ENCODE assay signal across 10 cellular contexts in the genomic region with DNA sequence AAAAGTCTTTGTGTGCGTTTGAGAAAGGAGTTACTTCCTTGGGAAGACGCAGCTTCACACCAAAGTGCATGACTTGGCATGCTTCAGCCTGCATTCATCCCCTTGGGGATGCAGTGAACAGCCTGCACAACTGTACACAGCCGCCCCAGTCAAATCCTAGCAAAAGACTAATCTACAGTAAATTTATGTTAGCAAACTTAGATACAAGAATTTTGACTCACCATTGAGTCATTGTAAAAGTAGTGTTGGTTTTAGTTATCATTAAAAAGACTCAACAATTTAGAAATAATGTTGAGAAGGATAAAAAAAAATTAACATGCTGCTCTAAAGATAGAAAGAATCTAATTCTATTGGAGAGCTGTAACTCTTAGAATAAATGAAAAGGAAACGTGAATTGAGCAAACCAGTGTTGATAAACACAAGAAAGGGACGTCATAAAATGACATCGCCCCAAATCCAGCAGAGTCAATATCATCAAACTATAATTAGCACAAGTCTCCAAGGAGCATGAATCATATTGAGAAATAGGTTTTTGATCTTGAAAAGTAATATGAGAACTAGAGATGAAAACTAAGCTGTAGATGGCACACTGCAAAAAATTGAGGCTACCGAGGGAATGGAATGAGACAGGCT. TPM values are rescaled to one million over a fixed set of nuclear protein-coding genes. Genes with fewer than 3 reads are reported as not detected.
A peak's percentile ranks its signal among the peaks of the same experiment; 100 is the strongest.
DNase-seq lines count a peak whose midpoint lies in the region; ATAC-seq and TF ChIP-seq lines count a peak whose summit lies in the region.
"Had no signal": no experiment of that assay in that cellular context is flagged by ENCODE, and none has a peak within 500 bp of the region (broad histone marks: within the 10 kb centered on the region; RNA-seq: fewer than 3 reads in every experiment).

No MANE protein-coding gene starts in this region.

- H2AFZ ChIP-seq in IMR-90 (replicated peaks; ENCODE audit: low read length, poor library complexity): no peak overlapping the region
- no peak overlapping the region for H2AFZ ChIP-seq in mammary epithelial cell (ENCODE audit: low read depth, low read length)

- H2BK120ac ChIP-seq in IMR-90 (ENCODE audit: low read depth, low read length): peak overlapping the region; percentile 45; the same call in 1 of the 2 replicates

- POLR2A ChIA-PET in IMR-90 (lab: Charles Lee; ENCODE audit: unreplicated experiment): no interaction called here

- H3K23ac ChIP-seq in IMR-90 (ENCODE audit: low read depth, low read length): no peak overlapping the region; the same call in 1 of the 2 replicates

- BruUV-seq in IMR-90 (replicated peaks; lab: Mats Ljungman, UMichigan) (no TSS peak), mammary epithelial cell (replicated peaks; lab: Mats Ljungman, UMichigan) (no TSS peak)

- no peak overlapping the region; a peak in 1 of 4 replicates for H4K8ac ChIP-seq in IMR-90 (ENCODE audit: low read depth in 2 of 2, low read length in 2 of 2)

- peak overlapping the region; percentile 75; the same call in 1 of the 2 replicates for H3K4ac ChIP-seq in IMR-90 (ENCODE audit: low read depth, low read length)

- H3K4me2 ChIP-seq in IMR-90 (ENCODE audit: low read depth, low read length) (peak overlapping the region; percentile 45), mammary epithelial cell (ENCODE audit: insufficient read depth, low read depth, low read length) (no peak overlapping the region)

- 20% methylated on average over 2 of the region's 7 CpGs; no CpG with 5 or more reads in 1 of the 2 experiments for WGBS in IMR-90 (ENCODE audit: extremely low coverage in 2 of 2, insufficient read length in 1 of 2), 2 experiments
- WGBS in mammary epithelial cell (ENCODE audit: low coverage, missing lambda C conversion rate): 73% methylated on average over 6 of the region's 7 CpGs

- CTCF ChIA-PET in IMR-90 (lab: Yijun Ruan, JAX): interaction anchor here (1.0 kb wide), 1 partner anchor 13 kb away, joined by 3 read pairs; no protein-coding TSS in a partner anchor
- CTCF ChIA-PET in mammary epithelial cell (lab: Charles Lee; ENCODE audit: low non-redundant PET): no interaction called here

- H3K9ac ChIP-seq in IMR-90 (ENCODE audit: low read depth, low read length) (no peak overlapping the region), mammary epithelial cell (ENCODE audit: insufficient read depth, low read length) (no peak overlapping the region)

- H2AK9ac ChIP-seq in IMR-90 (replicated peaks; ENCODE audit: low read depth, low read length, poor library complexity): no peak overlapping the region

- H3K9me3 ChIP-seq in IMR-90 (ENCODE audit: control insufficient read depth, insufficient read depth, low read length) (peaks cover 13% of the 10 kb centered on the region), mammary epithelial cell (replicated peaks; ENCODE audit: insufficient read depth, low read length) (peaks cover 12% of the 10 kb centered on the region), mucosa of descending colon (peaks cover 22% of the 10 kb centered on the region), uterus (peaks cover 0 to 5% of the 10 kb centered on the region in 2 donors)

- peak overlapping the region; percentile 84; the same call in 1 of the 2 replicates for H3K18ac ChIP-seq in IMR-90 (ENCODE audit: low read depth, low read length)

- H3K79me1 ChIP-seq in IMR-90 (ENCODE audit: low read depth in 1 of 2, low read length in 2 of 2): no peaks in the 10 kb centered on the region

- TF ChIP-seq CTCF in AG10803 (conservative IDR thresholded peaks at IDR 0.05; ENCODE audit: low read length): no peak
- no peak for TF ChIP-seq CTCF in IMR-90 (conservative IDR thresholded peaks at IDR 0.05; ENCODE audit: low read depth, low read length)
- TF ChIP-seq CTCF in mammary epithelial cell (conservative IDR thresholded peaks at IDR 0.05 in 1 of 2, IDR thresholded peaks at IDR 0.05 in 1 of 2; ENCODE audit: extremely low read depth in 1 of 2, insufficient read depth in 1 of 2, low read depth in 1 of 2, low read length in 2 of 2): no peak
- TF ChIP-seq CTCF in mucosa of descending colon (IDR thresholded peaks at IDR 0.05): no peak
- TF ChIP-seq CTCF in uterus (IDR thresholded peaks at IDR 0.05): no peak

- DNase-seq in AG10803 (ENCODE audit: low read depth): peak; percentile 63
- peak; percentile 90 for DNase-seq in IMR-90
- peak; percentile 50 for DNase-seq in mammary epithelial cell
- DNase-seq in mucosa of descending colon: no peak
- DNase-seq in uterus: no peak
- no peak for DNase-seq in HUDEP-2 (lab: John Stamatoyannopoulos, UW; ENCODE audit: unreplicated experiment in 76 of 76)
- DNase-seq: activated CD8-positive, alpha-beta T cell treated with anti-CD3 and anti-CD28 coated beads for 36 hours; DMS 273 treated with DMSO at 0.1 percent for 48 hours had no signal

- H4K20me1 ChIP-seq in IMR-90 (ENCODE audit: insufficient read depth, low read length) (peaks cover 3% of the 10 kb centered on the region; the same call in 1 of the 2 replicates), mammary epithelial cell (ENCODE audit: insufficient read depth, low read length) (no peaks in the 10 kb centered on the region)

- intact Hi-C loops in IMR-90 (cut with micrococcal nuclease) (no loop called here), mammary epithelial cell (cut with micrococcal nuclease) (no loop called here), mucosa of descending colon (cut with DNase I, micrococcal nuclease) (no loop called here), uterus (cut with DNase I; ENCODE audit: low total_unique reads) (no loop called here)

- peak overlapping the region; percentile 21; the same call in 1 of the 2 replicates for H4K5ac ChIP-seq in IMR-90 (ENCODE audit: low read depth, low read length)

- H2BK20ac ChIP-seq in IMR-90 (ENCODE audit: low read depth, low read length): peak overlapping the region; percentile 48; the same call in 1 of the 2 replicates

- H3K27ac ChIP-seq in IMR-90 (ENCODE audit: insufficient read depth, low read length) (peak overlapping the region; percentile 72; the same call in 1 of the 2 replicates), mammary epithelial cell (ENCODE audit: insufficient read depth, low read depth, low read length) (no peak overlapping the region), uterus (no peak overlapping the region)

- no peaks in the 10 kb centered on the region for H3K79me2 ChIP-seq in mammary epithelial cell (ENCODE audit: insufficient read depth, low read length)

- H3K36me3 ChIP-seq in IMR-90 (ENCODE audit: control insufficient read depth, insufficient read depth, low read length) (no peaks in the 10 kb centered on the region), mammary epithelial cell (ENCODE audit: insufficient read depth, low read length) (no peaks in the 10 kb centered on the region), mucosa of descending colon (ENCODE audit: low read depth) (no peaks in the 10 kb centered on the region), uterus (no peaks in the 10 kb centered on the region)

- H3K4me1 ChIP-seq in IMR-90 (ENCODE audit: control insufficient read depth, insufficient read depth, low read length): peaks cover 8% of the 10 kb centered on the region
- no peaks in the 10 kb centered on the region for H3K4me1 ChIP-seq in mammary epithelial cell (ENCODE audit: insufficient read depth, low read length)
- H3K4me1 ChIP-seq in mucosa of descending colon (ENCODE audit: low read depth): peaks cover 6% of the 10 kb centered on the region
- H3K4me1 ChIP-seq in uterus: no peaks in the 10 kb centered on the region

- peaks cover 9% of the 10 kb centered on the region; the same call in 1 of the 2 replicates for H3K9me1 ChIP-seq in IMR-90 (ENCODE audit: insufficient read depth, low read length)

- H3K56ac ChIP-seq in IMR-90 (ENCODE audit: extremely low read depth, insufficient read depth, low read length): no peak overlapping the region; the same call in 1 of the 2 replicates

- no peak for TF ChIP-seq POLR2A in IMR-90 (IDR thresholded peaks at IDR 0.05; ENCODE audit: low read depth, low read length)
- no peak for TF ChIP-seq POLR2A in uterus (IDR thresholded peaks at IDR 0.05)

- H2BK15ac ChIP-seq in IMR-90 (ENCODE audit: low read depth, low read length): no peak overlapping the region

- no peak overlapping the region for H3K4me3 ChIP-seq in AG10803 (ENCODE audit: low read length)
- no peak overlapping the region for H3K4me3 ChIP-seq in IMR-90 (ENCODE audit: insufficient read depth, low read depth, low read length)
- no peak overlapping the region for H3K4me3 ChIP-seq in mammary epithelial cell (replicated peaks in 1 of 3; ENCODE audit: insufficient read depth in 1 of 3, low read depth in 2 of 3, low read length in 3 of 3)
- H3K4me3 ChIP-seq in mucosa of descending colon: no peak overlapping the region
- H3K4me3 ChIP-seq in uterus: no peak overlapping the region

- H4K91ac ChIP-seq in IMR-90 (ENCODE audit: insufficient read depth, low read depth, low read length): no peak overlapping the region

- ATAC-seq in IMR-90 (ENCODE audit: low read depth) (peak; percentile 89), mucosa of descending colon (peak; percentile 77), HG02938 (IDR thresholded peaks at IDR 0.05; ENCODE audit: unreplicated experiment) (no peak), HG02970 (IDR thresholded peaks at IDR 0.05; ENCODE audit: low FRiP score, unreplicated experiment) (no peak)
- ATAC-seq: activated CD8-positive, alpha-beta T cell treated with anti-CD3 and anti-CD28 coated beads for 36 hours had no signal

- dilution Hi-C loops in IMR-90 (cut with HindIII; ENCODE audit: low sequenced_read_pairs, unreplicated experiment) (no loop called here), mammary epithelial cell (cut with HindIII; ENCODE audit: low sequenced_read_pairs) (loop anchor here (5.0 kb wide), 1 partner anchor 36 kb away; no protein-coding TSS in a partner anchor)

- in situ Hi-C loops in IMR-90 (cut with MboI; ENCODE audit: low sequenced_read_pairs): no loop called here
- in situ Hi-C loops in mammary epithelial cell (cut with MboI; ENCODE audit: low sequenced_read_pairs in 2 of 2): loop anchor here in 1 of 2 donors (25.0 kb wide), 1 partner anchor 826 kb away; no protein-coding TSS in a partner anchor

- H2BK5ac ChIP-seq in IMR-90 (ENCODE audit: low read depth, low read length, poor library complexity, severe bottlenecking): peak overlapping the region; percentile 75

- no peak overlapping the region for H3K14ac ChIP-seq in IMR-90 (replicated peaks; ENCODE audit: low read depth, low read length)

- H3K27me3 ChIP-seq in IMR-90 (ENCODE audit: control insufficient read depth, insufficient read depth, low read length) (no peaks in the 10 kb centered on the region), mammary epithelial cell (ENCODE audit: insufficient read depth, low read length) (no peaks in the 10 kb centered on the region), uterus (no peaks in the 10 kb centered on the region)

- H2AK5ac ChIP-seq in IMR-90 (ENCODE audit: low read depth, low read length): peak overlapping the region; percentile 46; the same call in 1 of the 2 replicates

- no peak for TF ChIP-seq RAD21 in IMR-90 (IDR thresholded peaks at IDR 0.05; ENCODE audit: low read length)

RNA-seq across cellular contexts. Expression of a gene that starts 11.9 kb away (rescaled TPM):
- total RNA-seq in IMR-90 (2012; rRNA removed): 34.8 and 56.9 TPM in 2 replicates
- 39.1 and 41.4 TPM in 2 replicates for polyA plus RNA-seq in IMR-90 (2012; rRNA removed)
- polyA plus RNA-seq in IMR-90 (2012; cell fraction: cytosol; rRNA removed): 10.2 and 14.9 TPM in 2 replicates
- polyA plus RNA-seq in IMR-90 (2012; cell fraction: nucleus; rRNA removed; ENCODE audit: low replicate concordance): 7.7 and 46.9 TPM in 2 replicates
- total RNA-seq in mammary epithelial cell: 100 to 1,000 TPM in 1 of 2 donors, 10 to 100 TPM in 1; 60.0 to 142 TPM
- polyA plus RNA-seq in mammary epithelial cell: 31.2 TPM
- 59.5 TPM for polyA minus RNA-seq in mammary epithelial cell
- total RNA-seq in mucosa of descending colon: 100 to 1,000 TPM in 2 of 3 donors, 10 to 100 TPM in 1; 92.1 to 148 (median 101) TPM
- 10 to 100 TPM; 28.3 to 68.3 (median 38.1) TPM for total RNA-seq in uterus

Comparison
In these comparisons a context has a peak if more than half of its experiments do, and no peak if none do; other contexts are left out.
1. DNase-seq: peak in AG10803 (single experiment), IMR-90 (single experiment) and mammary epithelial cell (single experiment); none in mucosa of descending colon (0 of 3), uterus (0 of 2) and HUDEP-2 (0 of 76).
2. ATAC-seq: peak in IMR-90 (single experiment) and mucosa of descending colon (single experiment); none in HG02938 (single experiment) and HG02970 (single experiment).